Comparison of ENCODE assay signal across 8 cellular contexts in genomic region chr11:6438979-6439571, GRCh38. TPM values are rescaled to one million over a fixed set of nuclear protein-coding genes. Genes with fewer than 3 reads are reported as not detected.
DNase-seq lines count a peak whose midpoint lies in the region; ATAC-seq and TF ChIP-seq lines count a peak whose summit lies in the region.

No MANE protein-coding gene starts in this region.

- H3K9ac ChIP-seq in colonic mucosa (ENCODE audit: low read depth in 2 of 2, low read length in 2 of 2) (no peak overlapping the region), liver (ENCODE audit: low read depth in 1 of 2, low read length in 2 of 2) (peak overlapping the region; percentile 79 to 80)

- no peak for TF ChIP-seq POLR2A in NB4 (IDR thresholded peaks at IDR 0.05; ENCODE audit: extremely low read depth, insufficient read length)

- peak; percentile 28 to 45 for DNase-seq in SHP77 (lab: John Stamatoyannopoulos, UW)
- DNase-seq in SHP77 treated with DMSO at 0.1 percent for 48 hours (lab: John Stamatoyannopoulos, UW): no peak
- DNase-seq in NB4 (ENCODE audit: low read depth): peak; percentile 74
- peak in 1 of 3 donors; percentile 9 for DNase-seq in T-helper 17 cell
- peak; percentile 70 for DNase-seq in colonic mucosa
- DNase-seq in superior temporal gyrus (ENCODE audit: extremely low spot score): peak; percentile 83

- peak; percentile 87 for TF ChIP-seq CTCF in NB4 (IDR thresholded peaks at IDR 0.05; ENCODE audit: low read depth, low read length)
- TF ChIP-seq CTCF in colonic mucosa (IDR thresholded peaks at IDR 0.05): peak; percentile 68
- TF ChIP-seq CTCF in liver (IDR thresholded peaks at IDR 0.05; ENCODE audit: low read depth, low read length, missing input control): peak; percentile 51

- WGBS in liver: 0% methylated on average over 1 of the region's 1 CpG

- intact Hi-C loops in colonic mucosa (cut with DNase I): loop anchor here (2.0 kb wide), 1 partner anchor 66 kb away; no protein-coding TSS in a partner anchor

- TF ChIP-seq RAD21 in liver (IDR thresholded peaks at IDR 0.05): peak; percentile 73 to 84

- H3K27ac Mint-ChIP-seq in T-helper 17 cell: no peak overlapping the region

- H3K36me3 ChIP-seq in colonic mucosa (no peaks in the 10 kb centered on the region), liver (ENCODE audit: control insufficient read depth in 4 of 4, insufficient read depth in 3 of 4, low read depth in 1 of 4, low read length in 3 of 4) (peaks cover 3 to 32% (median 21%) of the 10 kb centered on the region in 4 donors)

- H3K9me3 ChIP-seq in T-helper 17 cell (ENCODE audit: control insufficient read depth, low read length, poor library complexity, severe bottlenecking) (no peaks in the 10 kb centered on the region), colonic mucosa (no peaks in the 10 kb centered on the region), liver (ENCODE audit: control insufficient read depth in 4 of 4, low read length in 3 of 4) (no peaks in the 10 kb centered on the region)

- peaks cover 3% of the 10 kb centered on the region for H3K36me3 Mint-ChIP-seq in T-helper 17 cell (ENCODE audit: low read depth)

- H3K4me3 Mint-ChIP-seq in T-helper 17 cell: no peak overlapping the region

- H3K27me3 ChIP-seq in colonic mucosa (no peaks in the 10 kb centered on the region), liver (ENCODE audit: control insufficient read depth in 4 of 4, insufficient read depth in 4 of 4, low read length in 3 of 4) (no peaks in the 10 kb centered on the region)

- H3K27ac ChIP-seq in colonic mucosa: no peak overlapping the region
- peak overlapping the region; percentile 52 to 83 for H3K27ac ChIP-seq in liver (ENCODE audit: low read depth in 1 of 2, low read length in 2 of 2)

- peaks cover 2% of the 10 kb centered on the region for H3K4me1 Mint-ChIP-seq in T-helper 17 cell

- H3K4me1 ChIP-seq in colonic mucosa (no peaks in the 10 kb centered on the region), liver (ENCODE audit: control insufficient read depth in 4 of 4, insufficient read depth in 4 of 4, low read length in 3 of 4) (peaks cover 2 to 57% (median 36%) of the 10 kb centered on the region in 4 donors)

- no peaks in the 10 kb centered on the region for H3K27me3 Mint-ChIP-seq in T-helper 17 cell

- H3K4me3 ChIP-seq in NB4 (ENCODE audit: low read depth, low read length): no peak overlapping the region
- no peak overlapping the region for H3K4me3 ChIP-seq in colonic mucosa
- peak overlapping the region; percentile 66 to 98 (median 97) for H3K4me3 ChIP-seq in liver (ENCODE audit: low read depth in 1 of 3, low read length in 3 of 3)

- ATAC-seq in T-helper 17 cell (peak; percentile 49), HG03432 (IDR thresholded peaks at IDR 0.05; ENCODE audit: unreplicated experiment) (no peak)

TF ChIP-seq in liver, 16 proteins besides CTCF, POLR2A, EP300 and RAD21:
- TF ChIP-seq MAX (IDR thresholded peaks at IDR 0.05): peak; percentile 50
- no peak for TF ChIP-seq SP1 (IDR thresholded peaks at IDR 0.05)

RNA-seq across cellular contexts. Expression of gene HPX, which starts 1.7 kb away (rescaled TPM):
- under 1 TPM; 0.47 to 0.86 TPM for total RNA-seq in T-helper 17 cell
- total RNA-seq in colonic mucosa: 1 to 10 TPM; 1.8 to 5.3 TPM
- total RNA-seq in liver: 1,000 to 10,000 TPM; 2,251 to 9,224 TPM
- polyA plus RNA-seq in liver: 1,000 to 10,000 TPM; 5,349 to 6,171 TPM

RNA-seq across cellular contexts. Expression of gene APBB1, which starts 20.2 kb away (rescaled TPM):
- total RNA-seq in T-helper 17 cell: 10 to 100 TPM; 60.0 to 63.3 TPM
- total RNA-seq in colonic mucosa: 10 to 100 TPM in 1 of 2 donors, 1 to 10 TPM in 1; 6.6 to 10.2 TPM
- total RNA-seq in liver: 1 to 10 TPM; 8.1 to 8.6 TPM
- 1 to 10 TPM; 2.5 to 4.5 TPM for polyA plus RNA-seq in liver

RNA-seq across cellular contexts. Expression of gene TRIM3, which starts 34.7 kb away (rescaled TPM):
- 10 to 100 TPM; 14.2 to 21.4 TPM for total RNA-seq in T-helper 17 cell
- total RNA-seq in colonic mucosa: 10 to 100 TPM; 30.0 to 59.0 TPM
- total RNA-seq in liver: 10 to 100 TPM in 1 of 2 donors, 1 to 10 TPM in 1; 8.1 to 12.7 TPM
- 10 to 100 TPM in 1 of 2 donors, 1 to 10 TPM in 1; 5.2 to 10.1 TPM for polyA plus RNA-seq in liver

RNA-seq across cellular contexts. Expression of gene ARFIP2, which starts 42.1 kb away (rescaled TPM):
- total RNA-seq in T-helper 17 cell: 10 to 100 TPM; 53.3 to 58.6 TPM
- total RNA-seq in colonic mucosa: 10 to 100 TPM; 76.9 to 87.3 TPM
- 10 to 100 TPM; 16.2 to 42.0 TPM for total RNA-seq in liver
- polyA plus RNA-seq in liver: 10 to 100 TPM; 21.3 to 26.3 TPM

RNA-seq across cellular contexts. Expression of gene TIMM10B, which starts 42.2 kb away (rescaled TPM):
- total RNA-seq in T-helper 17 cell: 10 to 100 TPM; 44.5 to 52.3 TPM
- 10 to 100 TPM; 48.0 TPM for total RNA-seq in colonic mucosa
- total RNA-seq in liver: 10 to 100 TPM; 16.9 to 31.9 TPM
- 10 to 100 TPM; 16.1 to 16.4 TPM for polyA plus RNA-seq in liver

Comparison
In these comparisons a context has a peak if more than half of its experiments do, and no peak if none do; other contexts are left out.
1. H3K4me3 ChIP-seq: peak in liver (3 of 3); none in NB4 (single experiment) and colonic mucosa (single experiment).
2. H3K9ac ChIP-seq: peak in liver (2 of 2); none in colonic mucosa (0 of 2).
3. RNA of gene HPX, which starts 1.7 kb away (total RNA-seq): 2,251 to 9,224 TPM in liver; 1.8 to 5.3 TPM in colonic mucosa and 0.47 to 0.86 TPM in T-helper 17 cell; every median in the first group is over 100 times any median in the second.
4. RNA of gene APBB1, which starts 20.2 kb away (total RNA-seq): 60.0 to 63.3 TPM in T-helper 17 cell; 6.6 to 10.2 TPM in colonic mucosa and 8.1 to 8.6 TPM in liver; every median in the first group is over 4 times any median in the second.
5. Peak in every context shown above with its lines, with median percentiles within 50 percentile points of each other: CTCF ChIP-seq.